24 cellular contexts compared by ENCODE assay signal in genomic region chr9:20808002-20808401, GRCh38.
DNase-seq lines count a peak whose midpoint lies in the region; ATAC-seq and TF ChIP-seq lines count a peak whose summit lies in the region.
"Had no signal": no experiment of that assay in that cellular context is flagged by ENCODE, and none has a peak within 500 bp of the region (broad histone marks: within the 10 kb centered on the region; RNA-seq: fewer than 3 reads in every experiment).

No MANE protein-coding gene starts in this region.

- in situ Hi-C loops in HAP-1 (cut with MboI; ENCODE audit: low sequenced_read_pairs), result no loop called here

- H3K27ac ChIP-seq in OCI-LY3 (ENCODE audit: low read length), result no peak overlapping the region
- no peak overlapping the region for H3K27ac ChIP-seq in suprapubic skin
- H3K27ac ChIP-seq: 22Rv1; A549; BLaER1 treated with 17β-estradiol and CSF1 and Interleukin-3, amounts not matched to agents 10 nM and 100 nM; C4-2B had no signal

- peaks cover 5% of the 10 kb centered on the region; the same call in 1 of the 2 replicates for H4K20me1 ChIP-seq in OCI-LY3 (ENCODE audit: insufficient read depth, low read length)
- H4K20me1 ChIP-seq: BLaER1 treated with 17β-estradiol and CSF1 and Interleukin-3, amounts not matched to agents 10 nM and 100 nM had no signal

- no peaks in the 10 kb centered on the region for H3K4me1 Mint-ChIP-seq in Calu3 (ENCODE audit: low read depth, unreplicated experiment)
- H3K4me1 Mint-ChIP-seq: B cell had no signal

- no peaks in the 10 kb centered on the region for H3K36me3 ChIP-seq in OCI-LY3 (replicated peaks; ENCODE audit: low read depth, low read length)
- no peaks in the 10 kb centered on the region for H3K36me3 ChIP-seq in HAP-1 (replicated peaks)
- no peaks in the 10 kb centered on the region for H3K36me3 ChIP-seq in suprapubic skin
- H3K36me3 ChIP-seq: BLaER1 treated with 17β-estradiol and CSF1 and Interleukin-3, amounts not matched to agents 10 nM and 100 nM had no signal

- H3K79me2 ChIP-seq in OCI-LY3 (ENCODE audit: low read length), result no peaks in the 10 kb centered on the region

- BruUV-seq in Calu3 (replicated peaks; lab: Mats Ljungman, UMichigan), result no TSS peak

- no peak overlapping the region for H3K9ac ChIP-seq in OCI-LY3 (ENCODE audit: low read length)
- H3K9ac ChIP-seq: BLaER1 treated with 17β-estradiol and CSF1 and Interleukin-3, amounts not matched to agents 10 nM and 100 nM had no signal

- no peak for TF ChIP-seq CTCF in GM12865 (IDR thresholded peaks at IDR 0.05; ENCODE audit: insufficient read depth, low read depth, low read length, missing control alignments)
- TF ChIP-seq CTCF in OCI-LY3 (IDR thresholded peaks at IDR 0.05; ENCODE audit: low read depth, low read length), result no peak
- TF ChIP-seq CTCF in Calu3 (IDR thresholded peaks at IDR 0.05; ENCODE audit: unreplicated experiment), result no peak
- no peak for TF ChIP-seq CTCF in suprapubic skin (IDR thresholded peaks at IDR 0.05)

- intact Hi-C loops in left colon (cut with DNase I, micrococcal nuclease), result no loop called here
- intact Hi-C loops in Calu3 (cut with micrococcal nuclease; ENCODE audit: unreplicated experiment), result no loop called here

- no peaks in the 10 kb centered on the region for H3K27me3 Mint-ChIP-seq in Calu3 (ENCODE audit: unreplicated experiment)
- H3K27me3 Mint-ChIP-seq: B cell; CD4-positive, alpha-beta T cell had no signal

- H3K4me3 Mint-ChIP-seq in Calu3 (ENCODE audit: low read depth, unreplicated experiment), result no peak overlapping the region
- H3K4me3 Mint-ChIP-seq: B cell; CD4-positive, alpha-beta T cell; CD8-positive, alpha-beta T cell had no signal

- peak; percentile 69 for ATAC-seq in HG02870 (IDR thresholded peaks at IDR 0.05; ENCODE audit: unreplicated experiment)
- peak; percentile 58 for ATAC-seq in left colon
- ATAC-seq: A549; CD8-positive, alpha-beta T cell had no signal

- no peaks in the 10 kb centered on the region for H3K27me3 ChIP-seq in OCI-LY3 (ENCODE audit: low read depth, low read length)
- H3K27me3 ChIP-seq in HAP-1 (ENCODE audit: low read depth), result no peaks in the 10 kb centered on the region
- H3K27me3 ChIP-seq in suprapubic skin, result no peaks in the 10 kb centered on the region
- H3K27me3 ChIP-seq: BLaER1 treated with 17β-estradiol and CSF1 and Interleukin-3, amounts not matched to agents 10 nM and 100 nM had no signal

- H3K4me2 ChIP-seq in OCI-LY3 (ENCODE audit: low read length), result peak overlapping the region; percentile 40
- H3K4me2 ChIP-seq: A549; BLaER1 treated with 17β-estradiol and CSF1 and Interleukin-3, amounts not matched to agents 10 nM and 100 nM had no signal

- H3K36me3 Mint-ChIP-seq in Calu3 (ENCODE audit: insufficient read depth, unreplicated experiment), result no peaks in the 10 kb centered on the region
- H3K36me3 Mint-ChIP-seq: CD8-positive, alpha-beta T cell had no signal

- 90% methylated on average over 8 of the region's 8 CpGs for WGBS in suprapubic skin

- no peak overlapping the region for H3K27ac Mint-ChIP-seq in Calu3 (ENCODE audit: unreplicated experiment)
- H3K27ac Mint-ChIP-seq: B cell; CD4-positive, alpha-beta T cell; CD8-positive, alpha-beta T cell had no signal

- TF ChIP-seq EP300 in suprapubic skin (IDR thresholded peaks at IDR 0.05), result no peak

- no peak overlapping the region for H2AFZ ChIP-seq in OCI-LY3 (ENCODE audit: low read depth, low read length)

- DNase-seq in GM12865 (ENCODE audit: low read depth), result peak; percentile 21
- no peak for DNase-seq in left colon
- no peak for DNase-seq in HAP-1 (ENCODE audit: low spot score in 2 of 2)
- DNase-seq in Calu3, result no peak
- no peak for DNase-seq in suprapubic skin (ENCODE audit: low spot score in 2 of 2)
- DNase-seq in stimulated activated CD4-positive, alpha-beta T cell treated with anti-CD3 and anti-CD28 coated beads, Interleukin-4, amount 100 ng/mL, for 24 hours, result no peak
- DNase-seq: AML-193; Caco-2; CD4-positive, alpha-beta T cell; CD8-positive, alpha-beta T cell; DMS 273 treated with DMSO at 0.1 percent for 48 hours; DMS153; DMS53; DMS79; DND-41; EL; GDM1 had no signal

- no peaks in the 10 kb centered on the region for H3K9me3 ChIP-seq in OCI-LY3 (ENCODE audit: insufficient read depth, low read length)
- H3K9me3 ChIP-seq in HAP-1, result no peaks in the 10 kb centered on the region
- no peaks in the 10 kb centered on the region for H3K9me3 ChIP-seq in suprapubic skin
- H3K9me3 ChIP-seq: A549; BLaER1 treated with 17β-estradiol and CSF1 and Interleukin-3, amounts not matched to agents 10 nM and 100 nM; Caco-2 had no signal

- CTCF ChIA-PET in Calu3 (lab: Charles Lee), result no interaction called here

- H3K4me3 ChIP-seq in GM12865 (ENCODE audit: low read depth, low read length), result no peak overlapping the region
- no peak overlapping the region for H3K4me3 ChIP-seq in OCI-LY3 (ENCODE audit: low read length)
- no peak overlapping the region for H3K4me3 ChIP-seq in HAP-1
- no peak overlapping the region for H3K4me3 ChIP-seq in suprapubic skin
- H3K4me3 ChIP-seq: A549; BLaER1 treated with 17β-estradiol and CSF1 and Interleukin-3, amounts not matched to agents 10 nM and 100 nM had no signal

- H3K4me1 ChIP-seq in OCI-LY3 (ENCODE audit: low read length) (peaks cover 21% of the 10 kb centered on the region), HAP-1 (no peaks in the 10 kb centered on the region), suprapubic skin (no peaks in the 10 kb centered on the region)
- H3K4me1 ChIP-seq: BLaER1 treated with 17β-estradiol and CSF1 and Interleukin-3, amounts not matched to agents 10 nM and 100 nM; Caco-2 had no signal

- H3K9me3 Mint-ChIP-seq in Calu3 (ENCODE audit: low read depth, unreplicated experiment), result no peaks in the 10 kb centered on the region
- H3K9me3 Mint-ChIP-seq: CD4-positive, alpha-beta T cell; CD8-positive, alpha-beta T cell had no signal

- no peak for TF ChIP-seq POLR2A in suprapubic skin (IDR thresholded peaks at IDR 0.05)
